In genomic region chr2:199490049-199490448, GRCh38 we compare ENCODE assay signal across 27 cellular contexts. TPM values are rescaled to one million over a fixed set of nuclear protein-coding genes. Genes with fewer than 3 reads are reported as not detected.
DNase-seq lines count a peak whose midpoint lies in the region; ATAC-seq lines count a peak whose summit lies in the region.
"Had no signal": no experiment of that assay in that cellular context is flagged by ENCODE, and none has a peak within 500 bp of the region (broad histone marks: within the 10 kb centered on the region; RNA-seq: fewer than 3 reads in every experiment).

No MANE protein-coding gene starts in this region.

- no peak overlapping the region for H3K4me3 Mint-ChIP-seq in activated naive CD4-positive, alpha-beta T cell treated with anti-CD3 and anti-CD28 coated beads, Interleukin-2, amount 10 ng/mL, durations not matched to agents 7 days and 5 days
- H3K4me3 Mint-ChIP-seq: CD14-positive monocyte; CD8-positive, alpha-beta memory T cell; T-helper 2 cell treated with Interferon-gamma antibody and Interleukin-4, amounts not matched to agents 5 μg/mL and 100 μg/mL, for 36 hours had no signal

- CTCF ChIA-PET in activated naive CD4-positive, alpha-beta T cell treated with anti-CD3 and anti-CD28 coated beads, Interleukin-2, amount 10 ng/mL, durations not matched to agents 7 days and 5 days (lab: Charles Lee), result interaction anchor here (1.7 kb wide), 1 partner anchor 36 kb away, joined by 4 read pairs; no protein-coding TSS in a partner anchor

- intact Hi-C loops in left colon (cut with DNase I, micrococcal nuclease), result no loop called here

- H3K36me3 Mint-ChIP-seq in activated naive CD4-positive, alpha-beta T cell treated with anti-CD3 and anti-CD28 coated beads, Interleukin-2, amount 10 ng/mL, durations not matched to agents 7 days and 5 days, result no peaks in the 10 kb centered on the region
- H3K36me3 Mint-ChIP-seq: CD14-positive monocyte; CD8-positive, alpha-beta memory T cell had no signal

- peak; percentile 45 for DNase-seq in NCI-H82 (lab: John Stamatoyannopoulos, UW)
- no peak for DNase-seq in NCI-H82 treated with DMSO at 0.1 percent for 48 hours (lab: John Stamatoyannopoulos, UW; ENCODE audit: unreplicated experiment)
- peak; percentile 44 for DNase-seq in NCI-H1105 (lab: John Stamatoyannopoulos, UW)
- peak; percentile 31 for DNase-seq in NCI-H2227 (lab: John Stamatoyannopoulos, UW; ENCODE audit: unreplicated experiment)
- DNase-seq in left colon, result no peak
- DNase-seq in stimulated activated CD4-positive, alpha-beta T cell treated with anti-CD3 and anti-CD28 coated beads, Interleukin-4, amount 100 ng/mL, for 24 hours, result no peak
- DNase-seq in 8988T, result no peak
- DNase-seq in activated naive CD4-positive, alpha-beta T cell treated with anti-CD3 and anti-CD28 coated beads, Interleukin-2, amount 10 ng/mL, durations not matched to agents 7 days and 5 days, result no peak
- DNase-seq: ACHN; BE2C; Calu3; CD8-positive, alpha-beta memory T cell; EL; GF-D8; GOT3; Karpas-422; NCI-H1092; NCI-H1436 treated with DMSO at 0.1 percent for 48 hours; NCI-H187 treated with DMSO at 0.1 percent for 48 hours; NCI-H2107; NCI-H446 treated with DMSO at 0.1 percent for 48 hours; NCI-H526 treated with DMSO at 0.1 percent for 48 hours; Peyer's patch; SHP77 treated with DMSO at 0.1 percent for 48 hours; T-helper 1 cell had no signal

- H3K27ac Mint-ChIP-seq in activated naive CD4-positive, alpha-beta T cell treated with anti-CD3 and anti-CD28 coated beads, Interleukin-2, amount 10 ng/mL, durations not matched to agents 7 days and 5 days, result no peak overlapping the region
- H3K27ac Mint-ChIP-seq: CD14-positive monocyte; CD8-positive, alpha-beta memory T cell; T-helper 2 cell treated with Interferon-gamma antibody and Interleukin-4, amounts not matched to agents 5 μg/mL and 100 μg/mL, for 36 hours had no signal

- H3K4me1 Mint-ChIP-seq in activated naive CD4-positive, alpha-beta T cell treated with anti-CD3 and anti-CD28 coated beads, Interleukin-2, amount 10 ng/mL, durations not matched to agents 7 days and 5 days, result no peaks in the 10 kb centered on the region
- H3K4me1 Mint-ChIP-seq: CD14-positive monocyte; CD8-positive, alpha-beta memory T cell had no signal

- no peaks in the 10 kb centered on the region for H3K9me3 Mint-ChIP-seq in activated naive CD4-positive, alpha-beta T cell treated with anti-CD3 and anti-CD28 coated beads, Interleukin-2, amount 10 ng/mL, durations not matched to agents 7 days and 5 days
- H3K9me3 Mint-ChIP-seq: T-helper 2 cell treated with Interferon-gamma antibody and Interleukin-4, amounts not matched to agents 5 μg/mL and 100 μg/mL, for 36 hours had no signal

- peak; percentile 32 for ATAC-seq in left colon

- peaks cover 19% of the 10 kb centered on the region for H3K27me3 Mint-ChIP-seq in activated naive CD4-positive, alpha-beta T cell treated with anti-CD3 and anti-CD28 coated beads, Interleukin-2, amount 10 ng/mL, durations not matched to agents 7 days and 5 days

RNA-seq across cellular contexts. Expression of gene SATB2, which starts 32.3 kb away (rescaled TPM):
- 100 to 1,000 TPM; 219 to 240 TPM for total RNA-seq in left colon

Comparison
In these comparisons a context has a peak if more than half of its experiments do, and no peak if none do; other contexts are left out.
1. DNase-seq: peak in NCI-H82 (single experiment), NCI-H1105 (single experiment) and NCI-H2227 (single experiment); none in NCI-H82 treated with DMSO at 0.1 percent for 48 hours (single experiment), left colon (0 of 2), stimulated activated CD4-positive, alpha-beta T cell treated with anti-CD3 and anti-CD28 coated beads, Interleukin-4, amount 100 ng/mL, for 24 hours (single experiment), 8988T (single experiment) and activated naive CD4-positive, alpha-beta T cell treated with anti-CD3 and anti-CD28 coated beads, Interleukin-2, amount 10 ng/mL, durations not matched to agents 7 days and 5 days (single experiment).